In the genomic region with DNA sequence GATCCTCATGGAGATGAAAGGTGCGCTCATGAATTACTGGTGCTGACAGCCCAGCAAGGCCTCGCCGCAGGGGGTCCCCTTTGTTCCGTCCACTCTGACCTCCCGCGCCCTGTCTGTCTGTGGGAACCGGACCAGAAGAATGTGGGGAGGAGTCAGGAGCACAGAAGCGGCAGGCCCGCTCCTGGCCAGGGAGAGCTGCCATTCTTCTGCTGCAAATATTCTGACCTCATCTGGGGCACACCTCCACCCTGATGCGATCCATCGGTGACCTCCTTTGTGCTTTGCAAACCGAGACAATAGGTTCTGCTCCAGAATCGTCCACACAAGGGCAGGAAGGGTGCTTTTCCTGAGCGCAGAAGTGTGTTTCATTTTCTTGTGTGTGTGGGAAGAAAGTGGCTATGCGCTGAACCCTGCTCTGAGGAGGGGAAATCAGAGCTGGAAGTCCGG, we compare ENCODE assay signal across 15 cellular contexts.
DNase-seq lines count a peak whose midpoint lies in the region; TF ChIP-seq lines count a peak whose summit lies in the region.
"Had no signal": no experiment of that assay in that cellular context is flagged by ENCODE, and none has a peak within 500 bp of the region (broad histone marks: within the 10 kb centered on the region; RNA-seq: fewer than 3 reads in every experiment).

No MANE protein-coding gene starts in this region.

- H3K4me3 ChIP-seq in BLaER1 (no peak overlapping the region), mesendoderm (ENCODE audit: low read length) (no peak overlapping the region), ovary (no peak overlapping the region)
- H3K4me3 ChIP-seq: uterus had no signal

- peaks cover 35% of the 10 kb centered on the region for H3K4me1 ChIP-seq in BLaER1
- no peaks in the 10 kb centered on the region for H3K4me1 ChIP-seq in mesendoderm (ENCODE audit: control insufficient read depth, low read depth, low read length)
- no peaks in the 10 kb centered on the region for H3K4me1 ChIP-seq in ovary (ENCODE audit: insufficient read depth)
- H3K4me1 ChIP-seq: uterus had no signal

- intact Hi-C loops in ovary (cut with DNase I), result no loop called here

- H4K8ac ChIP-seq in mesendoderm (ENCODE audit: low read depth, low read length), result no peak overlapping the region

- no peaks in the 10 kb centered on the region for H3K79me2 ChIP-seq in mesendoderm (ENCODE audit: control insufficient read depth, insufficient read depth, low read length)

- DNase-seq in HK-2 (ENCODE audit: unreplicated experiment), result peak; percentile 3
- DNase-seq in endothelial cell (ENCODE audit: low spot score), result peak; percentile 47
- DNase-seq in mesendoderm, result peak; percentile 66
- DNase-seq in RWPE1 (ENCODE audit: low spot score), result no peak
- DNase-seq in NOMO-1 treated with dmso at 0.1 percent for 144 hours (lab: John Stamatoyannopoulos, UW; ENCODE audit: unreplicated experiment), result no peak
- no peak for DNase-seq in ovary
- no peak for DNase-seq in DMS53 treated with DMSO at 0.1 percent for 48 hours (lab: John Stamatoyannopoulos, UW; ENCODE audit: unreplicated experiment)
- DNase-seq: caudate nucleus, left cardiac atrium, RPMI8226, uterus had no signal

- POLR2A ChIA-PET in RWPE1 (lab: Yijun Ruan, JAX; ENCODE audit: low non-redundant PET), result no interaction called here

- peaks cover 64% of the 10 kb centered on the region for H3K27me3 ChIP-seq in BLaER1
- H3K27me3 ChIP-seq in mesendoderm (ENCODE audit: insufficient read depth, low read length, poor library complexity), result peaks cover 25% of the 10 kb centered on the region
- no peaks in the 10 kb centered on the region for H3K27me3 ChIP-seq in ovary
- H3K27me3 ChIP-seq: uterus had no signal

- no peak overlapping the region for H3K56ac ChIP-seq in mesendoderm (ENCODE audit: low read length)

- peaks cover 53% of the 10 kb centered on the region for H3K4me1 Mint-ChIP-seq in endothelial cell (ENCODE audit: unreplicated experiment)
- H3K4me1 Mint-ChIP-seq: activated naive CD4-positive, alpha-beta T cell treated with anti-CD3 and anti-CD28 coated beads, Interleukin-2, amount 50 U/mL, for 24 hours had no signal

- no peak overlapping the region for H2BK5ac ChIP-seq in mesendoderm (ENCODE audit: low read length)

- peaks cover 2% of the 10 kb centered on the region for H3K27me3 Mint-ChIP-seq in endothelial cell (ENCODE audit: unreplicated experiment)

- H2BK120ac ChIP-seq in mesendoderm (ENCODE audit: low read depth, low read length), result no peak overlapping the region

- peak overlapping the region; percentile 32 for H3K4me3 Mint-ChIP-seq in endothelial cell (ENCODE audit: unreplicated experiment)
- H3K4me3 Mint-ChIP-seq: activated naive CD4-positive, alpha-beta T cell treated with anti-CD3 and anti-CD28 coated beads, Interleukin-2, amount 50 U/mL, for 24 hours; natural killer cell treated with Interleukin-12 subunit alpha and Interleukin-12 subunit beta and Interleukin-15 and Interleukin-18, amount 100 ng/mL, for 72 hours; stimulated activated effector memory CD8-positive, alpha-beta T cell treated with anti-CD3 and anti-CD28 coated beads, Interleukin-12 subunit alpha, Interleukin-12 subunit beta, amount 100 ng/mL, for 72 hours had no signal

- H3K27ac Mint-ChIP-seq in endothelial cell (ENCODE audit: unreplicated experiment), result peak overlapping the region; percentile 90
- H3K27ac Mint-ChIP-seq: activated naive CD4-positive, alpha-beta T cell treated with anti-CD3 and anti-CD28 coated beads, Interleukin-2, amount 50 U/mL, for 24 hours; natural killer cell treated with Interleukin-12 subunit alpha and Interleukin-12 subunit beta and Interleukin-15 and Interleukin-18, amount 100 ng/mL, for 72 hours; stimulated activated effector memory CD8-positive, alpha-beta T cell treated with anti-CD3 and anti-CD28 coated beads, Interleukin-12 subunit alpha, Interleukin-12 subunit beta, amount 100 ng/mL, for 72 hours had no signal

- H3K9me3 Mint-ChIP-seq in endothelial cell (ENCODE audit: unreplicated experiment), result no peaks in the 10 kb centered on the region
- H3K9me3 Mint-ChIP-seq: activated naive CD4-positive, alpha-beta T cell treated with anti-CD3 and anti-CD28 coated beads, Interleukin-2, amount 50 U/mL, for 24 hours; natural killer cell treated with Interleukin-12 subunit alpha and Interleukin-12 subunit beta and Interleukin-15 and Interleukin-18, amount 100 ng/mL, for 72 hours; stimulated activated effector memory CD8-positive, alpha-beta T cell treated with anti-CD3 and anti-CD28 coated beads, Interleukin-12 subunit alpha, Interleukin-12 subunit beta, amount 100 ng/mL, for 72 hours had no signal

- H2BK15ac ChIP-seq in mesendoderm (replicated peaks; ENCODE audit: low read depth), result no peak overlapping the region

- no peak overlapping the region for H3K18ac ChIP-seq in mesendoderm (ENCODE audit: low read length)

- no peaks in the 10 kb centered on the region for H3K9me3 ChIP-seq in BLaER1
- no peaks in the 10 kb centered on the region for H3K9me3 ChIP-seq in ovary
- H3K9me3 ChIP-seq: uterus had no signal

- no peak for TF ChIP-seq POLR2A in ovary (IDR thresholded peaks at IDR 0.05)

- CTCF ChIA-PET in RWPE1 (lab: Yijun Ruan, JAX), result no interaction called here

- H4K5ac ChIP-seq in mesendoderm (ENCODE audit: low read length), result no peak overlapping the region

- TF ChIP-seq CTCF in endothelial cell (IDR thresholded peaks at IDR 0.05; ENCODE audit: unreplicated experiment), result no peak
- no peak for TF ChIP-seq CTCF in RWPE1 (conservative IDR thresholded peaks at IDR 0.05; ENCODE audit: low read depth)
- TF ChIP-seq CTCF in ovary (IDR thresholded peaks at IDR 0.05), result no peak

- H3K36me3 Mint-ChIP-seq in endothelial cell (ENCODE audit: low read depth, unreplicated experiment), result no peaks in the 10 kb centered on the region
- H3K36me3 Mint-ChIP-seq: activated naive CD4-positive, alpha-beta T cell treated with anti-CD3 and anti-CD28 coated beads, Interleukin-2, amount 50 U/mL, for 24 hours; natural killer cell treated with Interleukin-12 subunit alpha and Interleukin-12 subunit beta and Interleukin-15 and Interleukin-18, amount 100 ng/mL, for 72 hours; stimulated activated effector memory CD8-positive, alpha-beta T cell treated with anti-CD3 and anti-CD28 coated beads, Interleukin-12 subunit alpha, Interleukin-12 subunit beta, amount 100 ng/mL, for 72 hours had no signal

- H3K27ac ChIP-seq in BLaER1 (no peak overlapping the region), mesendoderm (ENCODE audit: low read depth, low read length) (no peak overlapping the region), RWPE1 (no peak overlapping the region), ovary (no peak overlapping the region)
- H3K27ac ChIP-seq: uterus had no signal

- no peak for TF ChIP-seq EP300 in ovary (IDR thresholded peaks at IDR 0.05)

- H3K79me1 ChIP-seq in mesendoderm (ENCODE audit: low read length), result no peaks in the 10 kb centered on the region

- H3K9ac ChIP-seq in BLaER1 (no peak overlapping the region), mesendoderm (ENCODE audit: low read length) (no peak overlapping the region)

- H3K4me2 ChIP-seq in BLaER1, result peak overlapping the region; percentile 73
- peak overlapping the region; percentile 8 for H3K4me2 ChIP-seq in mesendoderm (ENCODE audit: low read length)

- peaks cover 41% of the 10 kb centered on the region for H4K20me1 ChIP-seq in BLaER1

- H2AK5ac ChIP-seq in mesendoderm (ENCODE audit: low read length), result no peak overlapping the region

- H3K36me3 ChIP-seq in BLaER1 (no peaks in the 10 kb centered on the region), mesendoderm (ENCODE audit: control insufficient read depth, insufficient read depth, low read length) (no peaks in the 10 kb centered on the region), ovary (no peaks in the 10 kb centered on the region)
- H3K36me3 ChIP-seq: uterus had no signal

- WGBS in mesendoderm (ENCODE audit: extremely low coverage, insufficient coverage, low lambda C conversion rate), result no CpG with 5 or more reads among the region's 16 CpGs
- WGBS in ovary, 3 donors, result 2 to 5% (median 2%) methylated on average over 16 of the region's 16 CpGs

- no peak overlapping the region for H3K23ac ChIP-seq in mesendoderm (ENCODE audit: low read length)

- no peak overlapping the region for H3K4ac ChIP-seq in mesendoderm (ENCODE audit: low read depth, low read length)

Comparison
In these comparisons a context has a peak if more than half of its experiments do, and no peak if none do; other contexts are left out.
1. DNase-seq: peak in HK-2 (single experiment), endothelial cell (single experiment) and mesendoderm (single experiment); none in RWPE1 (single experiment), NOMO-1 treated with dmso at 0.1 percent for 144 hours (single experiment), ovary (0 of 5) and DMS53 treated with DMSO at 0.1 percent for 48 hours (single experiment).